11 cellular contexts compared by ENCODE assay signal in genomic region chr11:93524173-93524536, GRCh38. TPM values are rescaled to one million over a fixed set of nuclear protein-coding genes. Genes with fewer than 3 reads are reported as not detected.
A peak's percentile ranks its signal among the peaks of the same experiment; 100 is the strongest.
DNase-seq lines count a peak whose midpoint lies in the region; ATAC-seq and TF ChIP-seq lines count a peak whose summit lies in the region.
"Had no signal": no experiment of that assay in that cellular context is flagged by ENCODE, and none has a peak within 500 bp of the region (broad histone marks: within the 10 kb centered on the region; RNA-seq: fewer than 3 reads in every experiment).

No MANE protein-coding gene starts in this region.

- H3K4me1 ChIP-seq in left ventricle myocardium inferior (peaks cover 77% of the 10 kb centered on the region), heart right ventricle (peaks cover 10 to 82% (median 59%) of the 10 kb centered on the region in 9 donors), upper lobe of right lung (peaks cover 46% of the 10 kb centered on the region), SJCRH30 (peaks cover 17% of the 10 kb centered on the region)

- no peaks in the 10 kb centered on the region for H3K36me3 ChIP-seq in left ventricle myocardium inferior
- H3K36me3 ChIP-seq in heart right ventricle, result no peaks in the 10 kb centered on the region
- H3K36me3 ChIP-seq in upper lobe of right lung, result no peaks in the 10 kb centered on the region
- no peaks in the 10 kb centered on the region for H3K36me3 ChIP-seq in SJCRH30
- H3K36me3 ChIP-seq: sigmoid colon had no signal

- H3K9me3 ChIP-seq in left ventricle myocardium inferior (replicated peaks), result no peaks in the 10 kb centered on the region
- no peaks in the 10 kb centered on the region for H3K9me3 ChIP-seq in heart right ventricle
- no peaks in the 10 kb centered on the region for H3K9me3 ChIP-seq in T-helper 17 cell (ENCODE audit: control insufficient read depth, low read length, poor library complexity, severe bottlenecking)
- H3K9me3 ChIP-seq in upper lobe of right lung, result no peaks in the 10 kb centered on the region
- H3K9me3 ChIP-seq in SJCRH30 (replicated peaks), result no peaks in the 10 kb centered on the region
- H3K9me3 ChIP-seq: sigmoid colon had no signal

- H3K27me3 ChIP-seq in left ventricle myocardium inferior (ENCODE audit: low read depth) (no peaks in the 10 kb centered on the region), heart right ventricle (no peaks in the 10 kb centered on the region), upper lobe of right lung (no peaks in the 10 kb centered on the region), SJCRH30 (no peaks in the 10 kb centered on the region)
- H3K27me3 ChIP-seq: sigmoid colon had no signal

- H3K4me1 Mint-ChIP-seq in T-helper 17 cell, result peaks cover 73% of the 10 kb centered on the region

- WGBS in heart right ventricle, 2 donors, result 59 to 72% methylated on average over 6 of the region's 6 CpGs

- H3K27me3 Mint-ChIP-seq in T-helper 17 cell, result no peaks in the 10 kb centered on the region

- ATAC-seq in heart right ventricle (no peak), HG02798 (IDR thresholded peaks at IDR 0.05; ENCODE audit: poor library complexity, unreplicated experiment) (peak; percentile 51), T-helper 17 cell (peak; percentile 11), upper lobe of right lung (peak; percentile 32)

- peak overlapping the region; percentile 24 for H3K4me3 ChIP-seq in left ventricle myocardium inferior
- peak overlapping the region in 1 of 10 donors; percentile 25 for H3K4me3 ChIP-seq in heart right ventricle
- no peak overlapping the region for H3K4me3 ChIP-seq in upper lobe of right lung
- H3K4me3 ChIP-seq in SJCRH30, result no peak overlapping the region
- H3K4me3 ChIP-seq: GM23248, sigmoid colon had no signal

- peak overlapping the region; percentile 81 for H3K4me3 Mint-ChIP-seq in T-helper 17 cell

- H3K27ac Mint-ChIP-seq in T-helper 17 cell, result peak overlapping the region; percentile 95

- peaks cover 2% of the 10 kb centered on the region for H3K36me3 Mint-ChIP-seq in T-helper 17 cell (ENCODE audit: low read depth)

- TF ChIP-seq CTCF in left ventricle myocardium inferior (IDR thresholded peaks at IDR 0.05; ENCODE audit: borderline replicate concordance) (no peak), heart right ventricle (IDR thresholded peaks at IDR 0.05) (no peak), upper lobe of right lung (IDR thresholded peaks at IDR 0.05) (no peak)

- H3K27ac ChIP-seq in left ventricle myocardium inferior (replicated peaks) (peak overlapping the region; percentile 54), heart right ventricle (peak overlapping the region in 3 of 10 donors; percentile 38 to 88 (median 45)), upper lobe of right lung (peak overlapping the region; percentile 24), SJCRH30 (no peak overlapping the region)
- H3K27ac ChIP-seq: GM23248 had no signal

- intact Hi-C loops in left ventricle myocardium inferior (cut with micrococcal nuclease), result no loop called here
- intact Hi-C loops in heart right ventricle (cut with DNase I), result no loop called here
- intact Hi-C loops in upper lobe of right lung (cut with DNase I), result no loop called here

- no peak for DNase-seq in left ventricle myocardium inferior
- DNase-seq in heart right ventricle, result no peak
- DNase-seq in T-helper 17 cell, result no peak
- DNase-seq in upper lobe of right lung, result no peak
- DNase-seq in LoVo (ENCODE audit: low spot score), result no peak
- no peak for DNase-seq in stimulated activated naive CD4-positive, alpha-beta T cell treated with Interleukin-2 at 50 U/mL for 16 hours (lab: John Stamatoyannopoulos, UW)
- no peak for DNase-seq in SJCRH30
- DNase-seq: GM23248, NCI-H187 treated with DMSO at 0.1 percent for 48 hours, sigmoid colon had no signal

RNA-seq across cellular contexts. Expression of gene SMCO4, which starts 19.0 kb away (rescaled TPM):
- total RNA-seq in left ventricle myocardium inferior, result 57.6 TPM
- 10 to 100 TPM; 30.1 to 59.0 (median 44.8) TPM for total RNA-seq in heart right ventricle
- 10 to 100 TPM; 23.1 to 85.5 TPM for polyA plus RNA-seq in heart right ventricle
- total RNA-seq in T-helper 17 cell, result 1 to 10 TPM; 6.6 to 8.9 TPM
- 55.7 TPM for total RNA-seq in upper lobe of right lung
- 4.0 and 4.9 TPM in 2 replicates for total RNA-seq in SJCRH30 (2014; rRNA removed; shearing (Covaris generic))

Comparison
In these comparisons a context has a peak if more than half of its experiments do, and no peak if none do; other contexts are left out.
1. ATAC-seq: peak in HG02798 (single experiment), T-helper 17 cell (single experiment) and upper lobe of right lung (single experiment); none in heart right ventricle (0 of 8).